8 cellular contexts compared by ENCODE assay signal in the genomic region with DNA sequence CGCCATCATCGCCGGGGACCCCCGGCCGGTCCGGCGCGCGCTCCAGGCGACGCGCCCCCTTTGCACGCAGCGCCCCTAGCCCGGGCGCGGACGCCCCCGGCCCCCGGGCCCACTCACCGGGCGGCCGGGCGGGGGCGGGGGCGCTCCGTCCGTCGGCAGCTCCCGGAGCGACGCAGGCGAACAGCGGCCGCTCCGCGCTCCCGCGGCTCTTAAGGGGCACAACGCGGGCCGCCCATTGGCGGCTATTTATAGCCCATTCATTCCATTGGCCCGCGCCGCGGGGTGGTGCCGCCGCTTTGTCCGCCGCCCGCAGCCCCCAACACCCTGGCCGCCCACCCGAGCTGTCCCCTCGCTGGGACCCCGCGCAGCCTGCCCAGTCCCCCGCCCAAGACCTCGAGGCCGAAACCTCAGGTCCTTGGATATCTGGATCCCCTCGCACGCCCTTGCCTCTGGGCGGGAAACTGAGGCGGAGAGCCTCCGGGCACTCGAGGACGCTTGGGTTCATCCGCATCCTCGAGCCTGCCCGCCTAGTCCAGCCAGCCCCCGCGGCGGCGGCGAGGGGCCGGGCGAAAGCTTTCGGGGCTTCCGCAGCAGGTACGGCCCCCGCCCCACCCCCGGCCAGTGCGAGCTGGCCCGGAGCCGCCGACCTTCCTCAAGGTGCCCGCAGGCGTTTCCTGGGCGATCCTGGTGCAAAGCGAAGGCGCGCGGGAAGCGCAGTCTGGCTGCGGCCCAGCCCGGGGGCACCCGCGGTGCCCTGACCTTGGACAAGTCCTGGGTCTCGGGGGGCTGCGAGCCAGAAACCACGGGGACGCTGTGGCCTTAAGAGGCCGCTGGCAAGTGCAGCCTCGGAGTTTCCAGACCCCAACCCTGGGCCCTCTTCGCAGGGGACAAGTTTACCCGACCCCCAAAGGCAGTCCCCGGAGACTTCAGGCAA. TPM values are rescaled to one million over a fixed set of nuclear protein-coding genes. Genes with fewer than 3 reads are reported as not detected.
DNase-seq lines count a peak whose midpoint lies in the region; ATAC-seq, FAIRE-seq and TF ChIP-seq lines count a peak whose summit lies in the region.

Gene CKB, minus strand, starts transcription at position 182 of the 934 bp plus-strand sequence. CDS start 337 bp downstream, outside the sequence.

- peaks cover 17% of the 10 kb centered on the region for H3K4me1 ChIP-seq in PC-9 (replicated peaks; ENCODE audit: insufficient read depth)

- peaks cover 59% of the 10 kb centered on the region for H3F3A ChIP-seq in PC-9 (ENCODE audit: insufficient read depth, low read depth)

- peaks cover 19% of the 10 kb centered on the region for H3K27me3 ChIP-seq in CD4-positive, alpha-beta T cell (ENCODE audit: control insufficient read depth, insufficient read depth, low read length)
- H3K27me3 ChIP-seq in PC-9 (ENCODE audit: insufficient read depth, low read depth): no peaks in the 10 kb centered on the region
- H3K27me3 ChIP-seq in layer of hippocampus (ENCODE audit: control insufficient read depth, insufficient read depth, low read length): no peaks in the 10 kb centered on the region

- H3K9me3 ChIP-seq in CD4-positive, alpha-beta T cell (ENCODE audit: control insufficient read depth, low read length): no peaks in the 10 kb centered on the region
- no peaks in the 10 kb centered on the region for H3K9me3 ChIP-seq in PC-9 (ENCODE audit: insufficient read depth, low read depth)

- no peak for TF ChIP-seq CTCF in CD4-positive, alpha-beta T cell (IDR thresholded peaks at IDR 0.05)
- TF ChIP-seq CTCF in PC-9 (conservative IDR thresholded peaks at IDR 0.05): no peak
- no peak for TF ChIP-seq CTCF in choroid plexus epithelial cell (conservative IDR thresholded peaks at IDR 0.05; ENCODE audit: low read depth, low read length)

- peak within 1 kb of the TSS; percentile 76 for H2AFZ ChIP-seq in PC-9

- no peak within 1 kb of the TSS for H3K27ac Mint-ChIP-seq in CD4-positive, alpha-beta T cell
- no peak within 1 kb of the TSS for H3K27ac Mint-ChIP-seq in stimulated activated memory B cell treated with anti-CD40 and anti-IgM and Interleukin-4, amounts not matched to agents 10 μg/mL and 1 μg/mL and 100 μg/mL, for 72 hours

- peaks cover 23% of the 10 kb centered on the region for H3K27me3 Mint-ChIP-seq in CD4-positive, alpha-beta T cell
- peaks cover 19% of the 10 kb centered on the region for H3K27me3 Mint-ChIP-seq in stimulated activated memory B cell treated with anti-CD40 and anti-IgM and Interleukin-4, amounts not matched to agents 10 μg/mL and 1 μg/mL and 100 μg/mL, for 72 hours

- BruUV-seq in PC-9 (replicated peaks; lab: Mats Ljungman, UMichigan): TSS peak; percentile 19

- intact Hi-C loops in CD4-positive, alpha-beta T cell (cut with DNase I, micrococcal nuclease): no loop called here
- intact Hi-C loops in PC-9 (cut with micrococcal nuclease; ENCODE audit: unreplicated experiment): loop anchor here (5.0 kb wide), 1 partner anchor 39 kb away; the partner anchor contains the start of genes BAG5 and COA8

- no peak for DNase-seq in CD4-positive, alpha-beta T cell
- DNase-seq in HTR-8/SVneo (ENCODE audit: insufficient read length, low spot score) (peak; percentile 78), PC-9 (peak in 1 of 2 experiments; percentile 49), choroid plexus epithelial cell (ENCODE audit: low read depth) (peak; percentile 63), T1000 (lab: John Stamatoyannopoulos, UW) (no peak)

- H3K27ac ChIP-seq in CD4-positive, alpha-beta T cell (ENCODE audit: low read depth, low read length): no peak within 1 kb of the TSS
- H3K27ac ChIP-seq in PC-9 (no peak within 1 kb of the TSS), layer of hippocampus (ENCODE audit: low read depth, low read length) (peak within 1 kb of the TSS; percentile 95)

- peaks cover 18% of the 10 kb centered on the region for H3K4me1 Mint-ChIP-seq in CD4-positive, alpha-beta T cell (ENCODE audit: low read depth)
- H3K4me1 Mint-ChIP-seq in stimulated activated memory B cell treated with anti-CD40 and anti-IgM and Interleukin-4, amounts not matched to agents 10 μg/mL and 1 μg/mL and 100 μg/mL, for 72 hours: peaks cover 52% of the 10 kb centered on the region

- FAIRE-seq in HTR-8/SVneo (lab: Jason Lieb, UNC): no peak

- no peaks in the 10 kb centered on the region for H3K9me3 Mint-ChIP-seq in CD4-positive, alpha-beta T cell
- no peaks in the 10 kb centered on the region for H3K9me3 Mint-ChIP-seq in stimulated activated memory B cell treated with anti-CD40 and anti-IgM and Interleukin-4, amounts not matched to agents 10 μg/mL and 1 μg/mL and 100 μg/mL, for 72 hours

- no peaks in the 10 kb centered on the region for H3K36me3 Mint-ChIP-seq in CD4-positive, alpha-beta T cell (ENCODE audit: low read depth)
- no peaks in the 10 kb centered on the region for H3K36me3 Mint-ChIP-seq in stimulated activated memory B cell treated with anti-CD40 and anti-IgM and Interleukin-4, amounts not matched to agents 10 μg/mL and 1 μg/mL and 100 μg/mL, for 72 hours

- H3K4me3 ChIP-seq in PC-9 (peak within 1 kb of the TSS; percentile 66), choroid plexus epithelial cell (ENCODE audit: low read depth, low read length) (peak within 1 kb of the TSS; percentile 44)

- H3K4me3 Mint-ChIP-seq in CD4-positive, alpha-beta T cell: peak within 1 kb of the TSS; percentile 76
- peak within 1 kb of the TSS; percentile 34 for H3K4me3 Mint-ChIP-seq in stimulated activated memory B cell treated with anti-CD40 and anti-IgM and Interleukin-4, amounts not matched to agents 10 μg/mL and 1 μg/mL and 100 μg/mL, for 72 hours

- ATAC-seq in CD4-positive, alpha-beta T cell (ENCODE audit: poor library complexity): no peak
- ATAC-seq in stimulated activated memory B cell treated with anti-CD40 and anti-IgM and Interleukin-4, amounts not matched to agents 10 μg/mL and 1 μg/mL and 100 μg/mL, for 72 hours: no peak
- no peak for ATAC-seq in GM21737 (IDR thresholded peaks at IDR 0.05; ENCODE audit: unreplicated experiment)

- H3K4me2 ChIP-seq in PC-9: peak within 1 kb of the TSS; percentile 73

- H3K9me2 ChIP-seq in PC-9 (ENCODE audit: insufficient read depth): no peaks in the 10 kb centered on the region

- peaks cover 13% of the 10 kb centered on the region; the same call in 1 of the 2 replicates for H4K20me1 ChIP-seq in PC-9 (ENCODE audit: insufficient read depth)

- no peaks in the 10 kb centered on the region for H3K36me3 ChIP-seq in PC-9 (ENCODE audit: low read depth)

- CTCF ChIA-PET in CD4-positive, alpha-beta T cell (lab: Charles Lee): interaction anchor here (1.3 kb wide), 1 partner anchor 23 kb away, joined by 3 read pairs; no protein-coding TSS in a partner anchor
- CTCF ChIA-PET in PC-9 (lab: Charles Lee): interaction anchor here (0.7 to 2.2 kb wide), 2 partner anchors 17 to 19 kb away, joined by 5 to 15 read pairs; no protein-coding TSS in a partner anchor

- peaks cover 3% of the 10 kb centered on the region for H3K79me2 ChIP-seq in PC-9 (ENCODE audit: low read depth)

- POLR2A ChIA-PET in CD4-positive, alpha-beta T cell (lab: Charles Lee): interaction anchor here (0.7 kb wide), 1 partner anchor 38 kb away, joined by 4 read pairs; no protein-coding TSS in a partner anchor
- POLR2A ChIA-PET in PC-9 (lab: Charles Lee; ENCODE audit: unreplicated experiment): interaction anchor here (0.6 kb wide), 1 partner anchor 188 kb away, joined by 4 read pairs; no protein-coding TSS in a partner anchor

RNA-seq across cellular contexts. Expression of gene CKB, which starts in this region (rescaled TPM):
- 1 to 10 TPM; 5.8 to 6.6 TPM for total RNA-seq in CD4-positive, alpha-beta T cell
- 64.4 and 66.8 TPM in 2 replicates for total RNA-seq in PC-9 (2021)

Comparison
In these comparisons a context has a peak if more than half of its experiments do, and no peak if none do; other contexts are left out.
1. DNase-seq: peak in HTR-8/SVneo (single experiment) and choroid plexus epithelial cell (single experiment); none in CD4-positive, alpha-beta T cell (0 of 10) and T1000 (single experiment).